26 cellular contexts compared by ENCODE assay signal in the genomic region with DNA sequence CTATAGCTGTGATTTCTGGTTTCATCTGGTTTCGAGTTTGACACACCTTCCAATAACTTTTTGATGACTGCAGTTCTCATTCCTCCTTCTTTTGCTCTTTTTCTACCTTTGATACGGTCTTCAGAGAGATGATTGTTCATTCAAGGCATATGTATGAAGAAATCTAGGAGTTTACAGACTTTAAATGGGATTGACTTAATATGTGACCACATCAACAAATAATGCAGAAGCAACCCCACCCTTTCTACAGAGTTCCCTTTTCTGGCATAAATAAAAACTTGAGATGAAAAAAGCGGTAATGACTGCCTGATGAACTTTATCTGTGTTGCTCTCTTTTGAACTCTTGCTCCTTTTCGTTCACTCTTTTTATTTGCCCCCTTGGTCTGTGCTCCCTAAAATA.
"Had no signal": no experiment of that assay in that cellular context is flagged by ENCODE, and none has a peak within 500 bp of the region (broad histone marks: within the 10 kb centered on the region; RNA-seq: fewer than 3 reads in every experiment).

No MANE protein-coding gene starts in this region.

- ATAC-seq: stimulated activated effector memory CD8-positive, alpha-beta T cell treated with anti-CD3 and anti-CD28 coated beads, Interleukin-12 subunit alpha, Interleukin-12 subunit beta, amount 100 ng/mL, for 72 hours; stimulated activated memory B cell treated with anti-CD40 and anti-IgM and Interleukin-4, amounts not matched to agents 10 μg/mL and 1 μg/mL and 100 μg/mL, for 72 hours; stimulated activated naive B cell treated with anti-CD40 and anti-IgM and Interleukin-4, amounts not matched to agents 10 μg/mL and 1 μg/mL and 100 μg/mL, for 72 hours; stimulated activated naive CD8-positive, alpha-beta T cell treated with anti-CD3 and anti-CD28 coated beads, Interleukin-15, amount 100 ng/mL, for 72 hours; stimulated activated naive CD8-positive, alpha-beta T cell treated with anti-CD3 and anti-CD28 coated beads, Interleukin-15, Interleukin-2, amounts not matched to agents 100 U/mL and 50 U/mL, for 24 hours; upper lobe of right lung had no signal

- H3K4me3 ChIP-seq: stomach, suprapubic skin, testis, thoracic aorta, thyroid gland, tibial artery, tibial nerve, transverse colon, upper lobe of left lung, upper lobe of right lung, uterus, vagina had no signal

- H3K9me3 ChIP-seq: stomach, suprapubic skin, testis, thoracic aorta, thyroid gland, tibial artery, transverse colon, upper lobe of left lung, upper lobe of right lung, uterus, vagina had no signal

- H3K27ac ChIP-seq: stomach, suprapubic skin, testis, thoracic aorta, thyroid gland, tibial artery, tibial nerve, transverse colon, upper lobe of left lung, upper lobe of right lung, uterus, vagina had no signal

- H3K36me3 ChIP-seq: stomach, suprapubic skin, thoracic aorta, thyroid gland, tibial artery, tibial nerve, transverse colon, upper lobe of left lung, upper lobe of right lung, uterus, vagina had no signal

- H3K27me3 ChIP-seq: stomach, suprapubic skin, testis, thyroid gland, tibial artery, tibial nerve, transverse colon, upper lobe of left lung, upper lobe of right lung, uterus, vagina had no signal

- H3K4me1 ChIP-seq: stomach, testis, thyroid gland, upper lobe of left lung, upper lobe of right lung, vagina had no signal

- DNase-seq: stimulated activated CD4-positive, alpha-beta T cell treated with anti-CD3 and anti-CD28 coated beads, Interleukin-2, amount 100 ng/mL, for 48 hours; stimulated activated CD4-positive, alpha-beta T cell treated with anti-CD3 and anti-CD28 coated beads, Interleukin-4, amount 100 ng/mL, for 1 hour; stimulated activated CD4-positive, alpha-beta T cell treated with anti-CD3 and anti-CD28 coated beads, Interleukin-4, amount 100 ng/mL, for 24 hours; stimulated activated CD4-positive, alpha-beta T cell treated with anti-CD3 and anti-CD28 coated beads, Interleukin-4, amount 100 ng/mL, for 4 hours; stimulated activated CD8-positive, alpha-beta memory T cell treated with anti-CD3 and anti-CD28 coated beads, Interleukin-4, amount 100 ng/mL, for 48 hours; stimulated activated naive B cell treated with anti-CD40 and anti-IgM and Interleukin-4, amounts not matched to agents 10 μg/mL and 1 μg/mL and 100 μg/mL, for 72 hours; stimulated activated naive CD4-positive, alpha-beta T cell; stimulated activated naive CD4-positive, alpha-beta T cell treated with Interleukin-2 at 50 U/mL for 16 hours; stimulated activated naive CD8-positive, alpha-beta T cell treated with anti-CD3 and anti-CD28 coated beads, Interleukin-15, amount 100 ng/mL, for 72 hours; stimulated activated naive CD8-positive, alpha-beta T cell treated with anti-CD3 and anti-CD28 coated beads, Interleukin-15, Interleukin-2, amounts not matched to agents 100 U/mL and 50 U/mL, for 24 hours; stomach; substantia nigra; testis; thyroid gland; tibial artery; transverse colon; trophoblast cell; upper lobe of left lung; upper lobe of right lung; uterus had no signal
